8 cellular contexts compared by ENCODE assay signal in the genomic region with DNA sequence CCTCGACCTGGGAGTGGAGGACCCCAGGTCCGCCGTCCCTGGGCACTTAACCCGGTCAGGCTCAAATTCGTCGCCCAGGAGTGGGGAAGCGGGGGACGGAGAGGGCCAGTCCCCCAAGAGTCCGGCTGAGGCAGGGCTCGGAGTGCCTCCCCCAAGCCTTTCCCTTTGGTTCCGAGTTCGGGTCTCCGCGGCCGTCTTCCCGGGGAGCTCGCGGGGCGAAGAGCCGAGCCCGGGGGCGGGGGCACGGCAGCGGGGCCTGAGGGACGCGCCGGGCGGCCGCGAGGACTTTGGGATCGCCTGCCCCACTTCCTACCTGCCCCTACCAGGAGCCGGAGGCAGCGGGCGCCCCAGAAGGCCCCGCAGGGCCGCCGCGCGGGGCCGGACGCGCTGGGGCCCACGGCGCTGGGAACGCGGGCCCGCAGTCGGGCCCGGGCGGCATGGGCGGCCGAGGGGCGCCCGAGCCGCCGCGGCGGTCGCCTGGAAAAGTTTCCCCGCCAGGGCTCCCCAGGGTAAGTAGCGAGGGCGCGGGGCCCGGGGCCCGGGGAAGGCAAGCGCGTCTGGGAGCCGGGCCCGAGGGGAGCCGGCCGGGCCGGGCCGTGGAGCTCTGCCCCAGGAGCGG. TPM values are rescaled to one million over a fixed set of nuclear protein-coding genes. Genes with fewer than 3 reads are reported as not detected.
DNase-seq lines count a peak whose midpoint lies in the region; ATAC-seq and TF ChIP-seq lines count a peak whose summit lies in the region.

No MANE protein-coding gene starts in this region.

- 0 to 1% methylated on average over 32 to 74 of the region's 74 CpGs for WGBS in lung, 2 donors
- 1% methylated on average over 74 of the region's 74 CpGs for WGBS in thymus

- H3K4me3 ChIP-seq in SJSA1 = peak overlapping the region; percentile 80
- peak overlapping the region; percentile 72 for H3K4me3 ChIP-seq in choroid plexus epithelial cell (ENCODE audit: low read depth, low read length)
- H3K4me3 ChIP-seq in lung = peak overlapping the region; percentile 81
- peak overlapping the region; percentile 88 for H3K4me3 ChIP-seq in thymus (ENCODE audit: low read length)

- H3K9me3 ChIP-seq in SJSA1 (replicated peaks) = no peaks in the 10 kb centered on the region
- H3K9me3 ChIP-seq in lung (ENCODE audit: control insufficient read depth in 2 of 2, insufficient read depth in 1 of 2, low read length in 1 of 2) = no peaks in the 10 kb centered on the region
- H3K9me3 ChIP-seq in thymus (ENCODE audit: control insufficient read depth) = no peaks in the 10 kb centered on the region

- ATAC-seq in GM19463 (IDR thresholded peaks at IDR 0.05; ENCODE audit: unreplicated experiment) (peak; percentile 22), lung (ENCODE audit: insufficient read depth, low FRiP score) (no peak)

- peak overlapping the region; percentile 95 for H3K27ac ChIP-seq in SJSA1
- H3K27ac ChIP-seq in lung (ENCODE audit: low read depth in 1 of 2, low read length in 1 of 2) = peak overlapping the region; percentile 97 to 99
- H3K27ac ChIP-seq in thymus (ENCODE audit: low read depth) = peak overlapping the region; percentile 87

- H3K36me3 ChIP-seq in SJSA1 (peaks cover 42% of the 10 kb centered on the region), lung (ENCODE audit: control insufficient read depth in 2 of 2, insufficient read depth in 2 of 2, low read length in 2 of 2) (peaks cover 0 to 9% of the 10 kb centered on the region in 2 donors), thymus (ENCODE audit: control insufficient read depth, insufficient read depth) (peaks cover 8% of the 10 kb centered on the region)

- H3K4me1 ChIP-seq in SJSA1 (replicated peaks) (peaks cover 69% of the 10 kb centered on the region), lung (ENCODE audit: control insufficient read depth in 2 of 2, insufficient read depth in 2 of 2, low read length in 2 of 2) (peaks cover 20 to 27% of the 10 kb centered on the region in 2 donors), thymus (ENCODE audit: control insufficient read depth, insufficient read depth, low read length) (peaks cover 25% of the 10 kb centered on the region)

- H3K27me3 ChIP-seq in SJSA1 (replicated peaks) = no peaks in the 10 kb centered on the region
- H3K27me3 ChIP-seq in lung (ENCODE audit: control insufficient read depth, insufficient read depth) = no peaks in the 10 kb centered on the region
- no peaks in the 10 kb centered on the region for H3K27me3 ChIP-seq in thymus (ENCODE audit: control insufficient read depth, insufficient read depth)

- no peak for TF ChIP-seq CTCF in choroid plexus epithelial cell (conservative IDR thresholded peaks at IDR 0.05; ENCODE audit: low read depth, low read length)
- TF ChIP-seq CTCF in lung (IDR thresholded peaks at IDR 0.05; ENCODE audit: control extremely low read depth, extremely low read depth) = no peak

- DNase-seq in AG20443 (ENCODE audit: low spot score) (peak; percentile 63), SJSA1 (ENCODE audit: low read depth in 1 of 2, low spot score in 2 of 2) (peak in 1 of 2 experiments; percentile 76), choroid plexus epithelial cell (ENCODE audit: low read depth) (no peak), lung (ENCODE audit: low spot score) (no peak), ureter (ENCODE audit: low spot score) (no peak), cerebellar cortex (ENCODE audit: low spot score) (no peak)

RNA-seq across cellular contexts. Expression of a gene that starts 2.8 kb away (rescaled TPM):
- 75.0 and 92.8 TPM in 2 replicates for total RNA-seq in SJSA1 (2014; rRNA removed; shearing (Covaris generic))
- total RNA-seq in lung (100 to 1,000 TPM in 1 of 2 donors, 10 to 100 TPM in 1; 57.1 to 113 TPM), ureter (41.3 TPM)
- polyA plus RNA-seq in lung (100 to 1,000 TPM in 1 of 2 donors, 10 to 100 TPM in 1; 71.2 to 159 TPM), thymus (36.7 TPM)

RNA-seq across cellular contexts. Expression of a gene that starts 13.1 kb away (rescaled TPM):
- total RNA-seq in SJSA1 (2014; rRNA removed; shearing (Covaris generic)) = 0.16 TPM in 1 of 2 replicates, not detected in the other
- total RNA-seq in lung (10 to 100 TPM; 48.1 to 62.9 TPM), ureter (36.2 TPM)
- polyA plus RNA-seq in lung (100 to 1,000 TPM in 1 of 2 donors, 10 to 100 TPM in 1; 25.7 to 104 TPM), thymus (19.4 TPM)

RNA-seq across cellular contexts. Expression of a gene that starts 31.9 kb away (rescaled TPM):
- 0.85 and 3.9 TPM in 2 replicates for total RNA-seq in SJSA1 (2014; rRNA removed; shearing (Covaris generic))
- total RNA-seq in lung (10 to 100 TPM; 34.1 to 80.6 TPM), ureter (58.5 TPM)
- polyA plus RNA-seq in lung (10 to 100 TPM; 39.7 to 82.9 TPM), thymus (46.5 TPM)

Comparison
In these comparisons a context has a peak if more than half of its experiments do, and no peak if none do; other contexts are left out.
1. RNA of a gene that starts 13.1 kb away (total RNA-seq): 48.1 to 62.9 TPM in lung and 36.2 TPM in ureter (single experiment); 0.16 TPM in SJSA1; every median in the first group is over 10 times any median in the second.
2. Peak in every context shown above with its lines, with median percentiles within 50 percentile points of each other: H3K27ac ChIP-seq and H3K4me3 ChIP-seq.